Comparison of ENCODE assay signal across 8 cellular contexts in genomic region chr6:57172136-57173055, GRCh38. TPM values are rescaled to one million over a fixed set of nuclear protein-coding genes. Genes with fewer than 3 reads are reported as not detected.
DNase-seq lines count a peak whose midpoint lies in the region; ATAC-seq and TF ChIP-seq lines count a peak whose summit lies in the region.

Gene BAG2 (plus strand): TSS chr6:57172326. CDS start chr6:57172698, 372 bp downstream.

- no peaks in the 10 kb centered on the region for H3K9me3 ChIP-seq in Caco-2
- no peaks in the 10 kb centered on the region for H3K9me3 ChIP-seq in NT2/D1 (ENCODE audit: insufficient read depth, low read length)

- DNase-seq in Caco-2 (peak; percentile 92 to 93), HS-5 (ENCODE audit: low read depth) (peak; percentile 72), NT2/D1 (ENCODE audit: low read depth, low spot score) (peak; percentile 62), mesothelial cell of epicardium (ENCODE audit: low spot score in 2 of 2, unreplicated experiment in 2 of 2) (peak; percentile 46 to 70)
- peak; percentile 79 for DNase-seq in activated CD8-positive, alpha-beta memory T cell treated with anti-CD3 and anti-CD28 coated beads, Interleukin-2, amount 50 U/mL, for 1 hour (ENCODE audit: extremely low read depth)
- peak; percentile 77 to 84 for DNase-seq in stimulated activated CD8-positive, alpha-beta memory T cell treated with anti-CD3 and anti-CD28 coated beads, Interleukin-15, amount 100 ng/mL, for 4 hours (ENCODE audit: low read depth in 2 of 2)

- peak within 1 kb of the TSS; percentile 86 for H3K9ac ChIP-seq in NT2/D1 (ENCODE audit: insufficient read length, low read depth)

- TF ChIP-seq CTCF in Caco-2 (IDR thresholded peaks at IDR 0.05; ENCODE audit: insufficient read depth in 1 of 2, low read depth in 1 of 2, low read length in 1 of 2, severe bottlenecking in 1 of 2, unreplicated experiment in 1 of 2) (peak in 1 of 2 experiments; percentile 26), mesothelial cell of epicardium (IDR thresholded peaks at IDR 0.05; ENCODE audit: unreplicated experiment) (peak; percentile 17)

- H3K36me3 Mint-ChIP-seq in Caco-2 (ENCODE audit: insufficient read depth, unreplicated experiment) (peaks cover 32% of the 10 kb centered on the region), mesothelial cell of epicardium (peaks cover under 1% of the 10 kb centered on the region)

- H3K36me3 ChIP-seq in Caco-2 (ENCODE audit: control insufficient read depth, insufficient read depth, low read length) (no peaks in the 10 kb centered on the region), NT2/D1 (ENCODE audit: insufficient read depth, insufficient read length, low read length) (peaks cover 19% of the 10 kb centered on the region)

- in situ Hi-C loops in endometrial microvascular endothelial cells (cut with HindIII; ENCODE audit: inconsistent ontology term, low pct_unique_long_range_greater_than_20kb, low sequenced_read_pairs), result no loop called here

- no peaks in the 10 kb centered on the region for H3K27me3 ChIP-seq in Caco-2 (replicated peaks; ENCODE audit: control insufficient read depth, insufficient read depth, low read length)
- no peaks in the 10 kb centered on the region for H3K27me3 ChIP-seq in NT2/D1 (ENCODE audit: insufficient read depth, insufficient read length)

- H3K4me1 ChIP-seq in Caco-2 (peaks cover 6% of the 10 kb centered on the region; the same call in 1 of the 2 replicates), NT2/D1 (ENCODE audit: insufficient read depth, insufficient read length) (no peaks in the 10 kb centered on the region)

- intact Hi-C loops in Caco-2 (cut with micrococcal nuclease; ENCODE audit: unreplicated experiment), result loop anchor here (2.0 to 10.0 kb wide), 8 partner anchors 32 to 270 kb away; partner anchors contain the start of genes BEND6, KIAA1586 and PRIM2

- peak within 1 kb of the TSS; percentile 93 for H3K27ac Mint-ChIP-seq in Caco-2 (ENCODE audit: unreplicated experiment)
- peak within 1 kb of the TSS; percentile 81 for H3K27ac Mint-ChIP-seq in mesothelial cell of epicardium

- H3K27me3 Mint-ChIP-seq in Caco-2 (ENCODE audit: insufficient read depth, unreplicated experiment) (no peaks in the 10 kb centered on the region), mesothelial cell of epicardium (ENCODE audit: low read depth) (no peaks in the 10 kb centered on the region)

- POLR2A ChIA-PET in Caco-2 (lab: Charles Lee), result interaction anchor here (1.0 to 1.4 kb wide), 2 partner anchors 50 to 83 kb away, joined by 3 to 5 read pairs; partner anchors contain the start of gene RAB23

- peak; percentile 79 for ATAC-seq in GM19468 (IDR thresholded peaks at IDR 0.05; ENCODE audit: extremely low read depth, unreplicated experiment)

- H3K9me3 Mint-ChIP-seq in Caco-2 (ENCODE audit: unreplicated experiment), result no peaks in the 10 kb centered on the region
- H3K9me3 Mint-ChIP-seq in mesothelial cell of epicardium, result no peaks in the 10 kb centered on the region

- no TSS peak for BruUV-seq in Caco-2 (replicated peaks; lab: Mats Ljungman, UMichigan)

- H3K4me1 Mint-ChIP-seq in Caco-2 (ENCODE audit: low read depth, unreplicated experiment), result peaks cover 21% of the 10 kb centered on the region
- H3K4me1 Mint-ChIP-seq in mesothelial cell of epicardium, result peaks cover 13% of the 10 kb centered on the region

- peak within 1 kb of the TSS; percentile 57 for H3K4me3 ChIP-seq in Caco-2 (ENCODE audit: low read depth, low read length)
- H3K4me3 ChIP-seq in NT2/D1 (ENCODE audit: insufficient read length, low read depth), result peak within 1 kb of the TSS; percentile 74

- CTCF ChIA-PET in Caco-2 (lab: Charles Lee), result interaction anchor here (0.7 to 1.4 kb wide), 3 partner anchors 17 to 177 kb away, joined by 3 to 4 read pairs (median 3); partner anchors contain the start of gene RAB23

- H3K4me3 Mint-ChIP-seq in Caco-2 (ENCODE audit: unreplicated experiment) (peak within 1 kb of the TSS; percentile 95), mesothelial cell of epicardium (peak within 1 kb of the TSS; percentile 77)

RNA-seq across cellular contexts. Expression of gene BAG2, which starts in this region (rescaled TPM):
- 9.5 and 10.4 TPM in 2 replicates for total RNA-seq in Caco-2 (2022)
- 13.8 TPM for total RNA-seq in endometrial microvascular endothelial cells (ENCODE audit: inconsistent ontology term)
- total RNA-seq in mesothelial cell of epicardium, result 4.5 to 5.4 TPM (median 5.0 TPM) in 3 replicates

Comparison
In these comparisons a context has a peak if more than half of its experiments do, and no peak if none do; other contexts are left out.
1. Peak in every context shown above with its lines: DNase-seq, ATAC-seq and H3K4me3 ChIP-seq.